Comparison of ENCODE assay signal across 9 cellular contexts in genomic region chr7:101880536-101881443, GRCh38.
DNase-seq lines count a peak whose midpoint lies in the region; ATAC-seq and TF ChIP-seq lines count a peak whose summit lies in the region.
"Had no signal": no experiment of that assay in that cellular context is flagged by ENCODE, and none has a peak within 500 bp of the region (broad histone marks: within the 10 kb centered on the region; RNA-seq: fewer than 3 reads in every experiment).

No MANE protein-coding gene starts in this region.

- no peak for ATAC-seq in left lobe of liver
- ATAC-seq in HG03045 (IDR thresholded peaks at IDR 0.05; ENCODE audit: unreplicated experiment): no peak
- ATAC-seq: activated CD4-positive, alpha-beta T cell treated with anti-CD3 and anti-CD28 coated beads for 36 hours had no signal

- H3K36me3 ChIP-seq in Karpas-422 (ENCODE audit: insufficient read depth, low read length) (no peaks in the 10 kb centered on the region), tibial nerve (no peaks in the 10 kb centered on the region)

- no peaks in the 10 kb centered on the region for H3K9me3 Mint-ChIP-seq in nephron

- H4K20me1 ChIP-seq in Karpas-422 (ENCODE audit: insufficient read depth, low read depth, low read length): no peaks in the 10 kb centered on the region

- peak overlapping the region in 1 of 3 experiments; percentile 3 for H3K4me3 Mint-ChIP-seq in nephron
- H3K4me3 Mint-ChIP-seq: activated CD4-positive, alpha-beta T cell treated with anti-CD3 and anti-CD28 coated beads for 36 hours had no signal

- no peaks in the 10 kb centered on the region for H3K36me3 Mint-ChIP-seq in nephron (ENCODE audit: low read depth)

- H3K27me3 ChIP-seq in Karpas-422 (ENCODE audit: low read length) (no peaks in the 10 kb centered on the region), tibial nerve (no peaks in the 10 kb centered on the region)

- TF ChIP-seq EP300 in tibial nerve (IDR thresholded peaks at IDR 0.05): no peak

- WGBS in tibial nerve, 2 donors: 67 to 70% methylated on average over 10 of the region's 10 CpGs

- H3K79me2 ChIP-seq in Karpas-422 (ENCODE audit: low read length): peaks cover 99% of the 10 kb centered on the region

- H3K9ac ChIP-seq in Karpas-422 (ENCODE audit: low read length): peak overlapping the region; percentile 78

- peaks cover 3% of the 10 kb centered on the region for H3K27me3 Mint-ChIP-seq in nephron (ENCODE audit: low read depth)
- H3K27me3 Mint-ChIP-seq: activated CD4-positive, alpha-beta T cell treated with anti-CD3 and anti-CD28 coated beads for 36 hours had no signal

- peak overlapping the region; percentile 38 to 58 (median 41) for H3K27ac Mint-ChIP-seq in nephron
- H3K27ac Mint-ChIP-seq: activated CD4-positive, alpha-beta T cell treated with anti-CD3 and anti-CD28 coated beads for 36 hours had no signal

- H3K4me3 ChIP-seq in Karpas-422 (ENCODE audit: low read length): no peak overlapping the region; the same call in 1 of the 2 replicates
- no peak overlapping the region for H3K4me3 ChIP-seq in tibial nerve

- H3K27ac ChIP-seq in C4-2B (peak overlapping the region; percentile 83), Karpas-422 (ENCODE audit: low read length) (peak overlapping the region; percentile 100), tibial nerve (peak overlapping the region in 2 of 4 donors; percentile 16 to 83)

- peak overlapping the region; percentile 79 for H3K4me2 ChIP-seq in Karpas-422 (ENCODE audit: low read depth, low read length, poor library complexity, severe bottlenecking)

- H3K4me1 Mint-ChIP-seq in nephron: peaks cover 70% of the 10 kb centered on the region

- DNase-seq in Karpas-422 (peak; percentile 63), cerebellar cortex (ENCODE audit: low spot score) (peak; percentile 70), left lobe of liver (ENCODE audit: low spot score) (no peak), tibial nerve (ENCODE audit: low spot score in 2 of 2) (no peak)
- no peak for DNase-seq in activated CD8-positive, alpha-beta memory T cell treated with anti-CD3 and anti-CD28 coated beads, Interleukin-2, amount 50 U/mL, for 4 hours
- DNase-seq: activated CD4-positive, alpha-beta T cell treated with anti-CD3 and anti-CD28 coated beads for 36 hours had no signal

- H3K4me1 ChIP-seq in Karpas-422 (ENCODE audit: low read length) (peaks cover 98% of the 10 kb centered on the region), tibial nerve (peaks cover 0 to 63% (median 14%) of the 10 kb centered on the region in 4 donors)

- TF ChIP-seq CTCF in C4-2B (conservative IDR thresholded peaks at IDR 0.05) (no peak), nephron (IDR thresholded peaks at IDR 0.05; ENCODE audit: unreplicated experiment in 3 of 3) (no peak), tibial nerve (IDR thresholded peaks at IDR 0.05) (no peak)

- H3K9me3 ChIP-seq in Karpas-422 (ENCODE audit: low read length): no peaks in the 10 kb centered on the region
- no peaks in the 10 kb centered on the region for H3K9me3 ChIP-seq in tibial nerve

- TF ChIP-seq POLR2A in tibial nerve (IDR thresholded peaks at IDR 0.05): no peak

- no peaks in the 10 kb centered on the region for H3K9me2 ChIP-seq in Karpas-422 (replicated peaks; ENCODE audit: insufficient read depth, low read length)

- H2AFZ ChIP-seq in Karpas-422 (ENCODE audit: low read length): no peak overlapping the region

Comparison
In these comparisons a context has a peak if more than half of its experiments do, and no peak if none do; other contexts are left out.
1. DNase-seq: peak in Karpas-422 (single experiment) and cerebellar cortex (single experiment); none in activated CD8-positive, alpha-beta memory T cell treated with anti-CD3 and anti-CD28 coated beads, Interleukin-2, amount 50 U/mL, for 4 hours (single experiment), left lobe of liver (single experiment) and tibial nerve (0 of 2).